Comparison of ENCODE assay signal across 27 cellular contexts in the genomic region with DNA sequence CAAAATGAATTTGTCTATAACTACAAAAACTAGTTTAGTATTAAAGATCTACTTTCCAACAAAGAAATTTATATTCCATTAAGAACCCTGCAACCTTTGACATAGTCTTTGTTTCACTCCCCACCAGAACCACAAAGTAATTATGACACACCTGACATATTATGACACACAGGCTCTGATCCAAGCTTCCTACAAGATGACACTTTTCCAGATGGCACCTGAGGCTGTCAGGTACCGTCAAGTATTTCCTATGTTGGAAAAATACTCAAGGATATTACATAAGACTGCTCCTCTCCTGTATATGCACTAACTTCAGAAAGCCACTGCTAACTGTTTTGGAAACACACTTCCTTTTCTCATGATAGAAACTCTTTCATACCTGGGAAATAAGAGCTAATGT. TPM values are rescaled to one million over a fixed set of nuclear protein-coding genes. Genes with fewer than 3 reads are reported as not detected.
DNase-seq lines count a peak whose midpoint lies in the region; ATAC-seq and TF ChIP-seq lines count a peak whose summit lies in the region.
"Had no signal": no experiment of that assay in that cellular context is flagged by ENCODE, and none has a peak within 500 bp of the region (broad histone marks: within the 10 kb centered on the region; RNA-seq: fewer than 3 reads in every experiment).

No MANE protein-coding gene starts in this region.

- no peak for ATAC-seq in GM21737 (IDR thresholded peaks at IDR 0.05; ENCODE audit: unreplicated experiment)
- ATAC-seq: Right ventricle myocardium inferior, SK-N-SH treated with all-trans-retinoic acid at 6 μM for 48 hours had no signal

- no peaks in the 10 kb centered on the region for H4K20me1 ChIP-seq in mammary epithelial cell (ENCODE audit: insufficient read depth, low read length)
- H4K20me1 ChIP-seq in smooth muscle cell (ENCODE audit: low read depth): peaks cover 9% of the 10 kb centered on the region
- H4K20me1 ChIP-seq: BLaER1 had no signal

- H3K4me1 ChIP-seq in mammary epithelial cell (ENCODE audit: insufficient read depth, low read length) (no peaks in the 10 kb centered on the region), breast epithelium (no peaks in the 10 kb centered on the region), smooth muscle cell (ENCODE audit: low read depth) (peaks cover 40% of the 10 kb centered on the region)
- H3K4me1 ChIP-seq: BLaER1 had no signal

- H2AFZ ChIP-seq in mammary epithelial cell (ENCODE audit: low read depth, low read length): no peak overlapping the region
- H2AFZ ChIP-seq in smooth muscle cell (ENCODE audit: low read depth): no peak overlapping the region
- H2AFZ ChIP-seq: GM23248, PC-9 had no signal

- intact Hi-C loops in mammary epithelial cell (cut with micrococcal nuclease) (no loop called here), breast epithelium (cut with DNase I; ENCODE audit: low total_unique reads) (no loop called here)

- H3K27me3 ChIP-seq in mammary epithelial cell (ENCODE audit: insufficient read depth, low read length): no peaks in the 10 kb centered on the region
- no peaks in the 10 kb centered on the region for H3K27me3 ChIP-seq in breast epithelium
- no peaks in the 10 kb centered on the region for H3K27me3 ChIP-seq in smooth muscle cell (ENCODE audit: low read depth)
- H3K27me3 ChIP-seq: BLaER1, MG63, SJCRH30 had no signal

- H3K27ac ChIP-seq in mammary epithelial cell (ENCODE audit: insufficient read depth, low read depth, low read length) (no peak overlapping the region), breast epithelium (no peak overlapping the region), smooth muscle cell (ENCODE audit: low read depth) (peak overlapping the region; percentile 89)
- H3K27ac ChIP-seq: BLaER1, GM23248, PC-9, SJCRH30 had no signal

- peaks cover 33% of the 10 kb centered on the region for H3F3A ChIP-seq in smooth muscle cell (ENCODE audit: low read depth)

- H3K79me2 ChIP-seq in mammary epithelial cell (ENCODE audit: insufficient read depth, low read length) (no peaks in the 10 kb centered on the region), smooth muscle cell (ENCODE audit: low read depth) (peaks cover 87% of the 10 kb centered on the region)

- dilution Hi-C loops in mammary epithelial cell (cut with HindIII; ENCODE audit: low sequenced_read_pairs): no loop called here

- H3K9ac ChIP-seq in mammary epithelial cell (ENCODE audit: insufficient read depth, low read length): peak overlapping the region; percentile 5
- no peak overlapping the region for H3K9ac ChIP-seq in smooth muscle cell (ENCODE audit: low read depth)
- H3K9ac ChIP-seq: BLaER1, GM23248 had no signal

- H3K4me2 ChIP-seq in mammary epithelial cell (ENCODE audit: insufficient read depth, low read depth, low read length) (no peak overlapping the region), smooth muscle cell (peak overlapping the region; percentile 22)
- H3K4me2 ChIP-seq: BLaER1, PC-9 had no signal

- H3K4me3 ChIP-seq in mammary epithelial cell (replicated peaks in 1 of 3; ENCODE audit: insufficient read depth in 1 of 3, low read depth in 2 of 3, low read length in 3 of 3) (no peak overlapping the region), breast epithelium (no peak overlapping the region), smooth muscle cell (no peak overlapping the region)
- H3K4me3 ChIP-seq: BLaER1, GM23248, MG63, PC-9, SJCRH30 had no signal

- H3K9me3 ChIP-seq in mammary epithelial cell (replicated peaks; ENCODE audit: insufficient read depth, low read length) (peaks cover 8% of the 10 kb centered on the region), breast epithelium (no peaks in the 10 kb centered on the region), smooth muscle cell (replicated peaks; ENCODE audit: low read depth) (no peaks in the 10 kb centered on the region)
- H3K9me3 ChIP-seq: BLaER1, MG63, SJCRH30 had no signal

- TF ChIP-seq POLR2A in breast epithelium (IDR thresholded peaks at IDR 0.05): no peak

- 0% methylated on average over 1 of the region's 1 CpG for WGBS in mammary epithelial cell (ENCODE audit: low coverage, missing lambda C conversion rate)
- WGBS in smooth muscle cell (ENCODE audit: low lambda C conversion rate): 74% methylated on average over 1 of the region's 1 CpG

- TF ChIP-seq CTCF in mammary epithelial cell (conservative IDR thresholded peaks at IDR 0.05 in 1 of 2, IDR thresholded peaks at IDR 0.05 in 1 of 2; ENCODE audit: extremely low read depth in 1 of 2, insufficient read depth in 1 of 2, low read depth in 1 of 2, low read length in 2 of 2) (no peak), breast epithelium (IDR thresholded peaks at IDR 0.05) (no peak), smooth muscle cell (IDR thresholded peaks at IDR 0.05; ENCODE audit: borderline replicate concordance, insufficient read depth, poor library complexity, severe bottlenecking) (no peak)

- BruUV-seq in mammary epithelial cell (replicated peaks; lab: Mats Ljungman, UMichigan): no TSS peak

- CTCF ChIA-PET in mammary epithelial cell (lab: Charles Lee; ENCODE audit: low non-redundant PET): no interaction called here

- in situ Hi-C loops in mammary epithelial cell (cut with MboI; ENCODE audit: low sequenced_read_pairs in 2 of 2): no loop called here

- H3K36me3 ChIP-seq in mammary epithelial cell (ENCODE audit: insufficient read depth, low read length): no peaks in the 10 kb centered on the region
- H3K36me3 ChIP-seq in breast epithelium: no peaks in the 10 kb centered on the region
- H3K36me3 ChIP-seq in smooth muscle cell (ENCODE audit: low read depth): no peaks in the 10 kb centered on the region
- H3K36me3 ChIP-seq: BLaER1, MG63, SJCRH30 had no signal

- DNase-seq in mammary epithelial cell (peak; percentile 35), breast epithelium (ENCODE audit: low spot score in 2 of 2) (no peak), SW480 (ENCODE audit: low spot score) (peak; percentile 18), kidney tubule cell (ENCODE audit: low spot score) (peak; percentile 27), smooth muscle cell (lab: John Stamatoyannopoulos, UW; ENCODE audit: unreplicated experiment) (no peak), NCI-H2196 (lab: John Stamatoyannopoulos, UW; ENCODE audit: unreplicated experiment) (no peak), NCI-H345 treated with DMSO at 0.1 percent for 48 hours (lab: John Stamatoyannopoulos, UW; ENCODE audit: unreplicated experiment) (no peak)
- DNase-seq: 8988T; ACHN; CD4-positive, CD25-positive, alpha-beta regulatory T cell; GM23248; H7; KBM-7; MG63; NCI-H1105 treated with DMSO at 0.1 percent for 48 hours; NCI-H1694; NCI-H2081 treated with DMSO at 0.1 percent for 48 hours; NCI-H2171; NCI-H345; NCI-H524; NCI-H748 treated with DMSO at 0.1 percent for 48 hours; PC-9; SJCRH30 had no signal

RNA-seq across cellular contexts. Expression of gene STXBP6, which starts 38.9 kb away (rescaled TPM):
- total RNA-seq in mammary epithelial cell: under 1 TPM; 0.17 to 0.35 TPM
- 0.18 TPM for polyA plus RNA-seq in mammary epithelial cell
- 7.6 TPM for polyA minus RNA-seq in mammary epithelial cell
- 1 to 10 TPM; 2.6 to 8.3 (median 5.3) TPM for total RNA-seq in breast epithelium
- 144 and 160 TPM in 2 replicates for total RNA-seq in smooth muscle cell
- 138 and 170 TPM in 2 replicates for polyA plus RNA-seq in smooth muscle cell
- total RNA-seq: CD4-positive, CD25-positive, alpha-beta regulatory T cell had no signal
- polyA plus RNA-seq: CD4-positive, CD25-positive, alpha-beta regulatory T cell had no signal

Comparison
In these comparisons a context has a peak if more than half of its experiments do, and no peak if none do; other contexts are left out.
1. DNase-seq: peak in mammary epithelial cell (single experiment), SW480 (single experiment) and kidney tubule cell (single experiment); none in breast epithelium (0 of 2), smooth muscle cell (single experiment), NCI-H2196 (single experiment) and NCI-H345 treated with DMSO at 0.1 percent for 48 hours (single experiment).
2. RNA of gene STXBP6, which starts 38.9 kb away (total RNA-seq): 144 to 160 TPM in smooth muscle cell; 2.6 to 8.3 TPM in breast epithelium and 0.17 to 0.35 TPM in mammary epithelial cell; every median in the first group is over 10 times any median in the second.